In genomic region chr7:80637911-80638765, GRCh38 we compare ENCODE assay signal across 9 cellular contexts. TPM values are rescaled to one million over a fixed set of nuclear protein-coding genes. Genes with fewer than 3 reads are reported as not detected.
DNase-seq lines count a peak whose midpoint lies in the region; ATAC-seq and TF ChIP-seq lines count a peak whose summit lies in the region.
"Had no signal": no experiment of that assay in that cellular context is flagged by ENCODE, and none has a peak within 500 bp of the region (broad histone marks: within the 10 kb centered on the region; RNA-seq: fewer than 3 reads in every experiment).

Gene CD36 (plus strand): TSS chr7:80638642. CDS start chr7:80646741, 8,099 bp downstream.

- no peaks in the 10 kb centered on the region for H3K4me1 Mint-ChIP-seq in activated CD4-positive, alpha-beta T cell treated with anti-CD3 and anti-CD28 coated beads, Interleukin-2, amount 10 ng/mL, durations not matched to agents 24 days and 14 days

- peaks cover 39% of the 10 kb centered on the region for H3K4me1 ChIP-seq in suprapubic skin

- no peaks in the 10 kb centered on the region for H3K9me3 Mint-ChIP-seq in activated CD4-positive, alpha-beta T cell treated with anti-CD3 and anti-CD28 coated beads, Interleukin-2, amount 10 ng/mL, durations not matched to agents 24 days and 14 days

- H3K27me3 ChIP-seq in suprapubic skin, result no peaks in the 10 kb centered on the region

- H3K36me3 Mint-ChIP-seq in activated CD4-positive, alpha-beta T cell treated with anti-CD3 and anti-CD28 coated beads, Interleukin-2, amount 10 ng/mL, durations not matched to agents 24 days and 14 days (ENCODE audit: low read depth), result no peaks in the 10 kb centered on the region

- H3K36me3 ChIP-seq in suprapubic skin, result no peaks in the 10 kb centered on the region

- 85% methylated on average over 4 of the region's 4 CpGs for WGBS in suprapubic skin

- ATAC-seq in GM21528 (IDR thresholded peaks at IDR 0.05; ENCODE audit: low FRiP score, unreplicated experiment) (peak; percentile 74), left cardiac atrium (peak; percentile 78 to 79)

- peak; percentile 92 for DNase-seq in MV-4-11 (lab: John Stamatoyannopoulos, UW)
- DNase-seq in left cardiac atrium, result no peak
- no peak for DNase-seq in suprapubic skin (ENCODE audit: low spot score in 2 of 2)
- no peak for DNase-seq in amniotic stem cell (lab: John Stamatoyannopoulos, UW)
- DNase-seq in islet precursor cell, result no peak
- DNase-seq in middle frontal gyrus (ENCODE audit: extremely low spot score, low spot score), result no peak
- DNase-seq in activated CD4-positive, alpha-beta T cell treated with anti-CD3 and anti-CD28 coated beads, Interleukin-2, amount 10 ng/mL, durations not matched to agents 24 days and 14 days, result no peak
- DNase-seq: SHP77 treated with DMSO at 0.1 percent for 48 hours had no signal

- intact Hi-C loops in left cardiac atrium (cut with DNase I), result loop anchor here in 1 of 2 donors (5.0 kb wide), 1 partner anchor 36 kb away; no protein-coding TSS in a partner anchor
- intact Hi-C loops in activated CD4-positive, alpha-beta T cell treated with anti-CD3 and anti-CD28 coated beads, Interleukin-2, amount 10 ng/mL, durations not matched to agents 24 days and 14 days (cut with micrococcal nuclease), result no loop called here

- TF ChIP-seq POLR2A in suprapubic skin (IDR thresholded peaks at IDR 0.05), result no peak

- TF ChIP-seq EP300 in suprapubic skin (IDR thresholded peaks at IDR 0.05), result no peak

- no peak within 1 kb of the TSS for H3K4me3 Mint-ChIP-seq in activated CD4-positive, alpha-beta T cell treated with anti-CD3 and anti-CD28 coated beads, Interleukin-2, amount 10 ng/mL, durations not matched to agents 24 days and 14 days

- H3K27ac ChIP-seq in suprapubic skin, result peak within 1 kb of the TSS; percentile 7

- H3K27me3 Mint-ChIP-seq in activated CD4-positive, alpha-beta T cell treated with anti-CD3 and anti-CD28 coated beads, Interleukin-2, amount 10 ng/mL, durations not matched to agents 24 days and 14 days, result no peaks in the 10 kb centered on the region

- no peak within 1 kb of the TSS for H3K27ac Mint-ChIP-seq in activated CD4-positive, alpha-beta T cell treated with anti-CD3 and anti-CD28 coated beads, Interleukin-2, amount 10 ng/mL, durations not matched to agents 24 days and 14 days

- no peak for TF ChIP-seq CTCF in suprapubic skin (IDR thresholded peaks at IDR 0.05)

- no peak within 1 kb of the TSS for H3K4me3 ChIP-seq in suprapubic skin

- no peaks in the 10 kb centered on the region for H3K9me3 ChIP-seq in suprapubic skin

RNA-seq across cellular contexts. Expression of gene CD36, which starts in this region (rescaled TPM):
- total RNA-seq in left cardiac atrium (100 to 1,000 TPM; 760 to 831 TPM), suprapubic skin (100 to 1,000 TPM in 1 of 4 donors, 10 to 100 TPM in 3; 47.9 to 154 (median 76.6) TPM)
- not detected in 2 replicates for total RNA-seq in activated CD4-positive, alpha-beta T cell treated with anti-CD3 and anti-CD28 coated beads, Interleukin-2, amount 10 ng/mL, durations not matched to agents 24 days and 14 days

Comparison
In these comparisons a context has a peak if more than half of its experiments do, and no peak if none do; other contexts are left out.
1. RNA of gene CD36 (total RNA-seq): 760 to 831 TPM in left cardiac atrium and 47.9 to 154 TPM in suprapubic skin; not detected in activated CD4-positive, alpha-beta T cell treated with anti-CD3 and anti-CD28 coated beads, Interleukin-2, amount 10 ng/mL, durations not matched to agents 24 days and 14 days; every median in the first group is over 10 times any median in the second.
2. RNA of gene CD36 (total RNA-seq): 760 to 831 TPM in left cardiac atrium; 47.9 to 154 TPM in suprapubic skin; every median in the first group is over 4 times any median in the second.